11 cellular contexts compared by ENCODE assay signal in the genomic region with DNA sequence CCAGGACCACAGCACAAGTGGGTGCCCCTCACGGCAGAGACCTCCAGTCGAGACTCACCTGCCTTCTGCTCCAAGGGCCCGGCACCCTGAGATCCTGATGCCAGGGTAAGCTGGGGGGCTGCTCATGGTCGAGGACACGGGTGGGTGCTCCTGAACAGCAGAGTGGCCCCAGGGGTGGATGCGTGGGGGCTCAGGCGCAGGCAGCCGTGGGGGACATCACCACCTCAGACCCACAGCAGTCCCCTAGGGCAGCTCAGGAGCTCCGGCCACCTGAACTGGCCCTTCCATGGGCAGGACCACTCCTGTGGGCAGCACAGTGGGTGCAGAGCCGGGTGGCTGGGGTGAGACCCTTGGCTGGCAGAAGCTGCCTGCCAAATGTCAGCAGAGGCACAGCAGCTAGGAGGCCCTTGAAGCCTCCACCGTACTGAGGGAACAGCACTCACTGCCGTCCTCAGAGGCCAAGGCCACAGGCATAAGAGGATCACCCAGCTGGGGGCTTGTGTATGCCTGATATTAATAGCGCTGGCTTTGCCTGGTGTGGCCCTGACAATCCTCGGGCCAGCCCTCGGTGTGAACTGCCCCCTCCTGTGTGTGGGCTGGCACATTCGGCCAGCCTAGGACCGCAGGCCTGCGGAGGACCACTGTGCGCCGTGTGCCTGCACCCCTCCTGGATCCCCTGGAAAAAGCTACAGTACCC. TPM values are rescaled to one million over a fixed set of nuclear protein-coding genes. Genes with fewer than 3 reads are reported as not detected.
DNase-seq lines count a peak whose midpoint lies in the region; ATAC-seq and TF ChIP-seq lines count a peak whose summit lies in the region.
"Had no signal": no experiment of that assay in that cellular context is flagged by ENCODE, and none has a peak within 500 bp of the region (broad histone marks: within the 10 kb centered on the region; RNA-seq: fewer than 3 reads in every experiment).

No MANE protein-coding gene starts in this region.

- no peaks in the 10 kb centered on the region for H3K27me3 Mint-ChIP-seq in activated B cell treated with CpG ODN at 0.5 μM for 24 hours
- H3K27me3 Mint-ChIP-seq: activated T-cell treated with anti-CD3 and anti-CD28 coated beads, Interleukin-2, amount 50 U/mL, for 24 hours; stimulated activated naive CD8-positive, alpha-beta T cell treated with anti-CD3 and anti-CD28 coated beads, Interleukin-15, amount 100 ng/mL, for 72 hours had no signal

- no peak for TF ChIP-seq POLR2A in sigmoid colon (IDR thresholded peaks at IDR 0.05)

- TF ChIP-seq CTCF in activated B cell treated with CpG ODN at 0.5 μM for 24 hours (IDR thresholded peaks at IDR 0.05) (no peak), sigmoid colon (IDR thresholded peaks at IDR 0.05) (no peak)

- H3K4me3 ChIP-seq in BLaER1 (peak overlapping the region; percentile 60), sigmoid colon (peak overlapping the region in 1 of 4 donors; percentile 13)

- peaks cover 5% of the 10 kb centered on the region for H3K36me3 Mint-ChIP-seq in activated B cell treated with CpG ODN at 0.5 μM for 24 hours (ENCODE audit: low read depth)

- H3K27ac ChIP-seq in BLaER1 (peak overlapping the region; percentile 81), sigmoid colon (peak overlapping the region; percentile 86 to 97 (median 89))

- H3K4me2 ChIP-seq in BLaER1, result peak overlapping the region; percentile 96

- CTCF ChIA-PET in activated B cell treated with CpG ODN at 0.5 μM for 24 hours (lab: Charles Lee), result interaction anchor here (0.7 kb wide), 1 partner anchor 23 kb away, joined by 3 read pairs; no protein-coding TSS in a partner anchor

- POLR2A ChIA-PET in activated B cell treated with CpG ODN at 0.5 μM for 24 hours (lab: Charles Lee), result interaction anchor here (1.2 kb wide), 2 partner anchors 115 to 413 kb away, joined by 3 to 4 read pairs; a partner anchor contains a TSS

- no peaks in the 10 kb centered on the region for H3K9me3 Mint-ChIP-seq in activated B cell treated with CpG ODN at 0.5 μM for 24 hours
- H3K9me3 Mint-ChIP-seq: activated T-cell treated with anti-CD3 and anti-CD28 coated beads, Interleukin-2, amount 50 U/mL, for 24 hours; stimulated activated naive CD8-positive, alpha-beta T cell treated with anti-CD3 and anti-CD28 coated beads, Interleukin-15, amount 100 ng/mL, for 72 hours had no signal

- TF ChIP-seq EP300 in sigmoid colon (IDR thresholded peaks at IDR 0.05), result no peak

- peaks cover 88% of the 10 kb centered on the region for H3K4me1 ChIP-seq in BLaER1
- H3K4me1 ChIP-seq in sigmoid colon, result peaks cover 0 to 87% (median 84%) of the 10 kb centered on the region in 4 donors

- H3K36me3 ChIP-seq in BLaER1, result peaks cover 16% of the 10 kb centered on the region
- H3K36me3 ChIP-seq in sigmoid colon, result peaks cover 0 to 8% (median 6%) of the 10 kb centered on the region in 4 donors

- H3K27ac Mint-ChIP-seq in activated B cell treated with CpG ODN at 0.5 μM for 24 hours, result peak overlapping the region; percentile 30

- WGBS in sigmoid colon, 2 donors, result 78 to 85% methylated on average over 20 of the region's 20 CpGs

- intact Hi-C loops in activated B cell treated with CpG ODN at 0.5 μM for 24 hours (cut with micrococcal nuclease), result no loop called here
- intact Hi-C loops in left cardiac atrium (cut with DNase I), result no loop called here
- intact Hi-C loops in sigmoid colon (cut with DNase I), result no loop called here

- peak overlapping the region; percentile 75 for H3K9ac ChIP-seq in BLaER1

- H3K4me3 Mint-ChIP-seq in activated B cell treated with CpG ODN at 0.5 μM for 24 hours, result no peak overlapping the region
- H3K4me3 Mint-ChIP-seq: activated T-cell treated with anti-CD3 and anti-CD28 coated beads, Interleukin-2, amount 50 U/mL, for 24 hours; stimulated activated naive CD8-positive, alpha-beta T cell treated with anti-CD3 and anti-CD28 coated beads, Interleukin-15, amount 100 ng/mL, for 72 hours had no signal

- peaks cover 77% of the 10 kb centered on the region for H3K4me1 Mint-ChIP-seq in activated B cell treated with CpG ODN at 0.5 μM for 24 hours

- H3K9me3 ChIP-seq in BLaER1 (no peaks in the 10 kb centered on the region), sigmoid colon (no peaks in the 10 kb centered on the region)

- peaks cover 100% of the 10 kb centered on the region for H4K20me1 ChIP-seq in BLaER1

- ATAC-seq in activated B cell treated with CpG ODN at 0.5 μM for 24 hours (ENCODE audit: low read depth) (no peak), left cardiac atrium (peak; percentile 3 to 36), GM18502 (IDR thresholded peaks at IDR 0.05; ENCODE audit: poor library complexity, unreplicated experiment) (no peak)
- ATAC-seq: stimulated activated naive CD8-positive, alpha-beta T cell treated with anti-CD3 and anti-CD28 coated beads, Interleukin-15, amount 100 ng/mL, for 72 hours had no signal

- DNase-seq in activated B cell treated with CpG ODN at 0.5 μM for 24 hours, result no peak
- DNase-seq in left cardiac atrium, result no peak
- DNase-seq in sigmoid colon, result no peak
- no peak for DNase-seq in germinal center (ENCODE audit: low spot score)
- no peak for DNase-seq in activated CD4-positive, alpha-beta T cell treated with anti-CD3 and anti-CD28 coated beads, Interleukin-2, amount 50 U/mL, for 4 hours
- no peak for DNase-seq in activated CD4-positive, alpha-beta T cell treated with anti-CD3 and anti-CD28 coated beads for 48 hours
- DNase-seq: activated T-cell treated with anti-CD3 and anti-CD28 coated beads, Interleukin-2, amount 50 U/mL, for 24 hours; DND-41; stimulated activated naive CD8-positive, alpha-beta T cell treated with anti-CD3 and anti-CD28 coated beads, Interleukin-15, amount 100 ng/mL, for 72 hours had no signal

- no peaks in the 10 kb centered on the region for H3K27me3 ChIP-seq in BLaER1
- H3K27me3 ChIP-seq in sigmoid colon, result no peaks in the 10 kb centered on the region

RNA-seq across cellular contexts. Expression of a gene that starts 5.4 kb away (rescaled TPM):
- 43.6 and 49.7 TPM in 2 replicates for total RNA-seq in activated B cell treated with CpG ODN at 0.5 μM for 24 hours
- total RNA-seq in left cardiac atrium, result 10 to 100 TPM; 30.8 to 32.4 TPM
- total RNA-seq in sigmoid colon, result 10 to 100 TPM; 21.1 to 36.3 (median 24.9) TPM
- 10 to 100 TPM; 22.8 to 45.6 (median 26.1) TPM for polyA plus RNA-seq in sigmoid colon

RNA-seq across cellular contexts. Expression of a gene that starts 18.9 kb away (rescaled TPM):
- total RNA-seq in activated B cell treated with CpG ODN at 0.5 μM for 24 hours (10.2 and 12.0 TPM in 2 replicates), left cardiac atrium (10 to 100 TPM; 11.7 to 14.5 TPM), sigmoid colon (10 to 100 TPM in 2 of 4 donors, 1 to 10 TPM in 2; 5.1 to 10.8 (median 9.0) TPM)
- polyA plus RNA-seq in sigmoid colon, result 1 to 10 TPM in 2 of 3 donors, under 1 TPM in 1; 0.23 to 5.5 (median 1.2) TPM

RNA-seq across cellular contexts. Expression of a gene that starts 28.6 kb away (rescaled TPM):
- total RNA-seq in activated B cell treated with CpG ODN at 0.5 μM for 24 hours (6.8 and 9.0 TPM in 2 replicates), left cardiac atrium (1 to 10 TPM; 2.7 to 3.8 TPM), sigmoid colon (1 to 10 TPM in 3 of 4 donors, under 1 TPM in 1; 0.68 to 8.3 (median 1.9) TPM)
- polyA plus RNA-seq in sigmoid colon, result 1 to 10 TPM; 2.8 to 8.7 (median 4.2) TPM

RNA-seq across cellular contexts. Expression of a gene that starts 30.1 kb away (rescaled TPM):
- total RNA-seq in activated B cell treated with CpG ODN at 0.5 μM for 24 hours (75.7 and 75.8 TPM in 2 replicates), left cardiac atrium (10 to 100 TPM; 38.8 to 43.9 TPM), sigmoid colon (10 to 100 TPM; 42.3 to 52.1 (median 46.9) TPM)
- 10 to 100 TPM; 23.4 to 59.9 (median 26.4) TPM for polyA plus RNA-seq in sigmoid colon

RNA-seq across cellular contexts. Expression of a gene that starts 55.9 kb away (rescaled TPM):
- total RNA-seq in activated B cell treated with CpG ODN at 0.5 μM for 24 hours (27.5 and 28.6 TPM in 2 replicates), left cardiac atrium (10 to 100 TPM; 41.9 to 53.4 TPM), sigmoid colon (10 to 100 TPM; 25.0 to 36.4 (median 31.2) TPM)
- polyA plus RNA-seq in sigmoid colon, result 10 to 100 TPM; 21.6 to 62.8 (median 41.6) TPM

Comparison
In these comparisons a context has a peak if more than half of its experiments do, and no peak if none do; other contexts are left out.
1. ATAC-seq: peak in left cardiac atrium (2 of 2); none in activated B cell treated with CpG ODN at 0.5 μM for 24 hours (single experiment) and GM18502 (single experiment).